5 cellular contexts compared by ENCODE assay signal in genomic region chr16:70218586-70218985, GRCh38. TPM values are rescaled to one million over a fixed set of nuclear protein-coding genes. Genes with fewer than 3 reads are reported as not detected.
"Had no signal": no experiment of that assay in that cellular context is flagged by ENCODE, and none has a peak within 500 bp of the region (broad histone marks: within the 10 kb centered on the region; RNA-seq: fewer than 3 reads in every experiment).

No MANE protein-coding gene starts in this region.

RNA-seq across cellular contexts. Expression of gene CLEC18C, which starts 45.0 kb away (rescaled TPM):
- total RNA-seq: osteocyte, pulmonary artery endothelial cell, sigmoid colon, subcutaneous adipose tissue had no signal
- polyA plus RNA-seq: right cardiac atrium had no signal
